ENCODE assay signal across 8 cellular contexts in genomic region chr22:46547883-46548244, GRCh38. TPM values are rescaled to one million over a fixed set of nuclear protein-coding genes. Genes with fewer than 3 reads are reported as not detected.
DNase-seq lines count a peak whose midpoint lies in the region; ATAC-seq and TF ChIP-seq lines count a peak whose summit lies in the region.

No MANE protein-coding gene starts in this region.

- H3K9me3 ChIP-seq in left lung: peaks cover 0 to 2% of the 10 kb centered on the region in 2 donors
- H3K9me3 ChIP-seq in testis: no peaks in the 10 kb centered on the region

- TF ChIP-seq POLR2A in testis (IDR thresholded peaks at IDR 0.05): no peak

- H3K27me3 ChIP-seq in left lung (peaks cover 0 to 16% of the 10 kb centered on the region in 2 donors), testis (no peaks in the 10 kb centered on the region)

- H3K36me3 ChIP-seq in left lung: no peaks in the 10 kb centered on the region
- no peaks in the 10 kb centered on the region for H3K36me3 ChIP-seq in testis (ENCODE audit: low read depth, missing control alignments)

- DNase-seq in HT-29 (ENCODE audit: low spot score) (peak; percentile 21), choroid plexus epithelial cell (ENCODE audit: low read depth) (peak; percentile 89), left lung (peak; percentile 76 to 88), testis (peak; percentile 85), G401 (ENCODE audit: low spot score) (no peak), OCI-M2 (lab: John Stamatoyannopoulos, UW; ENCODE audit: unreplicated experiment) (no peak)
- DNase-seq in stimulated activated CD4-positive, alpha-beta T cell treated with anti-CD3 and anti-CD28 coated beads, Interleukin-4, amount 100 ng/mL, for 24 hours: no peak

- H3K4me3 ChIP-seq in choroid plexus epithelial cell (ENCODE audit: low read depth, low read length) (no peak overlapping the region), left lung (no peak overlapping the region), testis (no peak overlapping the region)

- peak; percentile 63 for ATAC-seq in left lung
- no peak for ATAC-seq in GM21825 (IDR thresholded peaks at IDR 0.05; ENCODE audit: unreplicated experiment)

- 25 to 40% methylated on average over 3 of the region's 3 CpGs for WGBS in testis, 2 donors

- H3K4me1 ChIP-seq in left lung (peaks cover 31 to 38% of the 10 kb centered on the region in 2 donors), testis (peaks cover 27% of the 10 kb centered on the region)

- no peak for TF ChIP-seq CTCF in choroid plexus epithelial cell (conservative IDR thresholded peaks at IDR 0.05; ENCODE audit: low read depth, low read length)
- no peak for TF ChIP-seq CTCF in left lung (IDR thresholded peaks at IDR 0.05)
- TF ChIP-seq CTCF in testis (IDR thresholded peaks at IDR 0.05): no peak

- H3K27ac ChIP-seq in left lung (peak overlapping the region; percentile 66 to 75), testis (peak overlapping the region; percentile 9 to 50)

- in situ Hi-C loops in G401 (cut with HindIII; ENCODE audit: low sequenced_read_pairs): no loop called here

- intact Hi-C loops in left lung (cut with DNase I) (no loop called here), testis (cut with DNase I; ENCODE audit: low total_unique reads) (no loop called here)

RNA-seq across cellular contexts. Expression of gene CELSR1, which starts 10.4 kb away (rescaled TPM):
- 6.8 and 12.4 TPM in 2 replicates for total RNA-seq in HT-29 (2014; rRNA removed; shearing (Covaris generic))
- total RNA-seq in left lung: 10 to 100 TPM; 36.3 to 59.8 TPM
- 10 to 100 TPM; 13.8 to 21.5 TPM for total RNA-seq in testis
- polyA plus RNA-seq in testis (ENCODE audit: insufficient read depth, low read depth, low replicate concordance): 5.6 TPM
- total RNA-seq in G401 (2014; rRNA removed; shearing (Covaris generic)): 5.5 and 10.1 TPM in 2 replicates

Comparison
In these comparisons a context has a peak if more than half of its experiments do, and no peak if none do; other contexts are left out.
1. DNase-seq: peak in HT-29 (single experiment), choroid plexus epithelial cell (single experiment), left lung (2 of 2) and testis (single experiment); none in G401 (single experiment), stimulated activated CD4-positive, alpha-beta T cell treated with anti-CD3 and anti-CD28 coated beads, Interleukin-4, amount 100 ng/mL, for 24 hours (single experiment) and OCI-M2 (single experiment).